ENCODE assay signal across 8 cellular contexts in genomic region chr2:8421658-8422499, GRCh38.
DNase-seq lines count a peak whose midpoint lies in the region; ATAC-seq and TF ChIP-seq lines count a peak whose summit lies in the region.
"Had no signal": no experiment of that assay in that cellular context is flagged by ENCODE, and none has a peak within 500 bp of the region (broad histone marks: within the 10 kb centered on the region; RNA-seq: fewer than 3 reads in every experiment).

No MANE protein-coding gene starts in this region.

- peak; percentile 92 for ATAC-seq in GM18907 (IDR thresholded peaks at IDR 0.05; ENCODE audit: unreplicated experiment)
- ATAC-seq in GM21825 (IDR thresholded peaks at IDR 0.05; ENCODE audit: unreplicated experiment), result peak; percentile 82
- peak; percentile 67 for ATAC-seq in HG03469 (IDR thresholded peaks at IDR 0.05; ENCODE audit: unreplicated experiment)
- ATAC-seq in natural killer cell treated with Interleukin-12 subunit alpha and Interleukin-12 subunit beta and Interleukin-15 and Interleukin-18, amount 100 ng/mL, for 72 hours, result peak in 1 of 2 donors; percentile 55
- no peak for ATAC-seq in HG02973 (IDR thresholded peaks at IDR 0.05; ENCODE audit: unreplicated experiment)
- no peak for ATAC-seq in omental fat pad (ENCODE audit: low FRiP score)

- peak overlapping the region; percentile 47 to 90 for H3K27ac Mint-ChIP-seq in natural killer cell treated with Interleukin-12 subunit alpha and Interleukin-12 subunit beta and Interleukin-15 and Interleukin-18, amount 100 ng/mL, for 72 hours

- no peaks in the 10 kb centered on the region for H3K27me3 Mint-ChIP-seq in natural killer cell treated with Interleukin-12 subunit alpha and Interleukin-12 subunit beta and Interleukin-15 and Interleukin-18, amount 100 ng/mL, for 72 hours

- H3K4me3 Mint-ChIP-seq in natural killer cell treated with Interleukin-12 subunit alpha and Interleukin-12 subunit beta and Interleukin-15 and Interleukin-18, amount 100 ng/mL, for 72 hours, result peak overlapping the region; percentile 60

- no peaks in the 10 kb centered on the region for H3K36me3 Mint-ChIP-seq in natural killer cell treated with Interleukin-12 subunit alpha and Interleukin-12 subunit beta and Interleukin-15 and Interleukin-18, amount 100 ng/mL, for 72 hours

- H3K9me3 Mint-ChIP-seq in natural killer cell treated with Interleukin-12 subunit alpha and Interleukin-12 subunit beta and Interleukin-15 and Interleukin-18, amount 100 ng/mL, for 72 hours, result no peaks in the 10 kb centered on the region

- TF ChIP-seq CTCF in omental fat pad (IDR thresholded peaks at IDR 0.05), result no peak

- no peak for DNase-seq in natural killer cell treated with Interleukin-12 subunit alpha and Interleukin-12 subunit beta and Interleukin-15 and Interleukin-18, amount 100 ng/mL, for 72 hours (ENCODE audit: low spot score)
- no peak for DNase-seq in omental fat pad (ENCODE audit: low spot score)
- DNase-seq in activated gamma-delta T cell (lab: John Stamatoyannopoulos, UW), result no peak
- DNase-seq: effector CD8-positive, alpha-beta T cell had no signal

- H3K4me1 Mint-ChIP-seq in natural killer cell treated with Interleukin-12 subunit alpha and Interleukin-12 subunit beta and Interleukin-15 and Interleukin-18, amount 100 ng/mL, for 72 hours (ENCODE audit: low read depth in 2 of 2), result peaks cover 69 to 75% of the 10 kb centered on the region in 2 donors

Comparison
In these comparisons a context has a peak if more than half of its experiments do, and no peak if none do; other contexts are left out.
1. ATAC-seq: peak in GM18907 (single experiment), GM21825 (single experiment) and HG03469 (single experiment); none in HG02973 (single experiment) and omental fat pad (single experiment).